ENCODE assay signal across 23 cellular contexts in genomic region chr20:60327971-60328660, GRCh38.
"Had no signal": no experiment of that assay in that cellular context is flagged by ENCODE, and none has a peak within 500 bp of the region (broad histone marks: within the 10 kb centered on the region; RNA-seq: fewer than 3 reads in every experiment).

No MANE protein-coding gene starts in this region.

- H3K27ac ChIP-seq: KMS-11 had no signal

- H3K4me2 ChIP-seq: KMS-11 had no signal

- ATAC-seq: activated CD8-positive, alpha-beta memory T cell treated with anti-CD3 and anti-CD28 coated beads, Interleukin-2, amount 10 ng/mL, durations not matched to agents 7 days and 5 days; Panc1; T-cell had no signal

- DNase-seq: activated B cell treated with CpG ODN at 0.5 μM for 24 hours; activated CD4-positive, alpha-beta T cell treated with anti-CD3 and anti-CD28 coated beads for 1 hour; activated CD4-positive, alpha-beta T cell treated with anti-CD3 and anti-CD28 coated beads, Interleukin-2, amount 10 ng/mL, durations not matched to agents 24 days and 14 days; activated CD4-positive, alpha-beta T cell treated with anti-CD3 and anti-CD28 coated beads, Interleukin-2, amount 50 U/mL, for 48 hours; activated CD8-positive, alpha-beta memory T cell treated with anti-CD3 and anti-CD28 coated beads, Interleukin-2, amount 10 ng/mL, durations not matched to agents 7 days and 5 days; activated effector memory CD4-positive, alpha-beta T cell treated with Interleukin-2 at 50 U/mL for 16 hours; activated naive CD4-positive, alpha-beta T cell; activated T-cell treated with anti-CD3 and anti-CD28 coated beads, Interleukin-2, amount 50 U/mL, for 24 hours; MM.1S; NCI-H1105 treated with DMSO at 0.1 percent for 48 hours; NCI-H1436 treated with DMSO at 0.1 percent for 48 hours; NCI-H187; NCI-H2081 treated with DMSO at 0.1 percent for 48 hours; NCI-H446; NCI-H524; NCI-H748 treated with DMSO at 0.1 percent for 48 hours; OCI-M1; SHP77; T-cell; T-helper 2 cell; T1000 had no signal

- H3K9ac ChIP-seq: KMS-11 had no signal
